Comparison of ENCODE assay signal across 8 cellular contexts in genomic region chr11:46346886-46347636, GRCh38. TPM values are rescaled to one million over a fixed set of nuclear protein-coding genes. Genes with fewer than 3 reads are reported as not detected.
DNase-seq lines count a peak whose midpoint lies in the region; ATAC-seq and TF ChIP-seq lines count a peak whose summit lies in the region.

A gene with protein sequence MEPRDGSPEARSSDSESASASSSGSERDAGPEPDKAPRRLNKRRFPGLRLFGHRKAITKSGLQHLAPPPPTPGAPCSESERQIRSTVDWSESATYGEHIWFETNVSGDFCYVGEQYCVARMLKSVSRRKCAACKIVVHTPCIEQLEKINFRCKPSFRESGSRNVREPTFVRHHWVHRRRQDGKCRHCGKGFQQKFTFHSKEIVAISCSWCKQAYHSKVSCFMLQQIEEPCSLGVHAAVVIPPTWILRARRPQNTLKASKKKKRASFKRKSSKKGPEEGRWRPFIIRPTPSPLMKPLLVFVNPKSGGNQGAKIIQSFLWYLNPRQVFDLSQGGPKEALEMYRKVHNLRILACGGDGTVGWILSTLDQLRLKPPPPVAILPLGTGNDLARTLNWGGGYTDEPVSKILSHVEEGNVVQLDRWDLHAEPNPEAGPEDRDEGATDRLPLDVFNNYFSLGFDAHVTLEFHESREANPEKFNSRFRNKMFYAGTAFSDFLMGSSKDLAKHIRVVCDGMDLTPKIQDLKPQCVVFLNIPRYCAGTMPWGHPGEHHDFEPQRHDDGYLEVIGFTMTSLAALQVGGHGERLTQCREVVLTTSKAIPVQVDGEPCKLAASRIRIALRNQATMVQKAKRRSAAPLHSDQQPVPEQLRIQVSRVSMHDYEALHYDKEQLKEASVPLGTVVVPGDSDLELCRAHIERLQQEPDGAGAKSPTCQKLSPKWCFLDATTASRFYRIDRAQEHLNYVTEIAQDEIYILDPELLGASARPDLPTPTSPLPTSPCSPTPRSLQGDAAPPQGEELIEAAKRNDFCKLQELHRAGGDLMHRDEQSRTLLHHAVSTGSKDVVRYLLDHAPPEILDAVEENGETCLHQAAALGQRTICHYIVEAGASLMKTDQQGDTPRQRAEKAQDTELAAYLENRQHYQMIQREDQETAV (plus strand): TSS chr11:46347463. CDS start chr11:46347660, 197 bp downstream.

- no peaks in the 10 kb centered on the region for H3K27me3 ChIP-seq in lower lobe of right lung (ENCODE audit: low read depth)

- H3K36me3 ChIP-seq in lower lobe of right lung = peaks cover 5% of the 10 kb centered on the region

- H3K27ac Mint-ChIP-seq in activated CD8-positive, alpha-beta T cell treated with anti-CD3 and anti-CD28 coated beads for 36 hours = peak within 1 kb of the TSS; percentile 94

- H3K4me1 Mint-ChIP-seq in activated CD8-positive, alpha-beta T cell treated with anti-CD3 and anti-CD28 coated beads for 36 hours (ENCODE audit: low read depth) = peaks cover 71% of the 10 kb centered on the region

- TF ChIP-seq CTCF in activated CD8-positive, alpha-beta T cell treated with anti-CD3 and anti-CD28 coated beads for 36 hours (IDR thresholded peaks at IDR 0.05) = peak; percentile 72
- peak; percentile 75 for TF ChIP-seq CTCF in lower lobe of right lung (IDR thresholded peaks at IDR 0.05)

- DNase-seq in Ammon's horn (ENCODE audit: low spot score) (peak; percentile 91), NCI-H774 (lab: John Stamatoyannopoulos, UW) (peak; percentile 84), ecto neural progenitor cell (ENCODE audit: low spot score) (peak; percentile 93), lower lobe of right lung (peak; percentile 92)
- peak; percentile 85 for DNase-seq in activated CD8-positive, alpha-beta T cell treated with anti-CD3 and anti-CD28 coated beads for 36 hours
- peak; percentile 66 to 85 (median 83) for DNase-seq in stimulated activated CD4-positive, alpha-beta T cell treated with anti-CD3 and anti-CD28 coated beads, TNF-alpha, amount 100 ng/mL, for 24 hours (ENCODE audit: low read depth in 3 of 3)

- peak within 1 kb of the TSS; percentile 75 for H3K4me3 ChIP-seq in lower lobe of right lung

- intact Hi-C loops in activated CD8-positive, alpha-beta T cell treated with anti-CD3 and anti-CD28 coated beads for 36 hours (cut with micrococcal nuclease) = no loop called here
- intact Hi-C loops in lower lobe of right lung (cut with DNase I) = no loop called here

- peaks cover 7% of the 10 kb centered on the region for H3K36me3 Mint-ChIP-seq in activated CD8-positive, alpha-beta T cell treated with anti-CD3 and anti-CD28 coated beads for 36 hours (ENCODE audit: low read depth)

- POLR2A ChIA-PET in activated CD8-positive, alpha-beta T cell treated with anti-CD3 and anti-CD28 coated beads for 36 hours (lab: Charles Lee) = interaction anchor here (2.3 to 8.2 kb wide), 3 partner anchors 10 to 17 kb away, joined by 9 to 135 read pairs (median 24); no protein-coding TSS in a partner anchor

- CTCF ChIA-PET in activated CD8-positive, alpha-beta T cell treated with anti-CD3 and anti-CD28 coated beads for 36 hours (lab: Charles Lee) = interaction anchor here (0.7 to 20.2 kb wide), 8 partner anchors 8 to 213 kb away, joined by 3 to 480 read pairs (median 4); no protein-coding TSS in a partner anchor

- H3K9me3 Mint-ChIP-seq in activated CD8-positive, alpha-beta T cell treated with anti-CD3 and anti-CD28 coated beads for 36 hours = no peaks in the 10 kb centered on the region

- H3K4me1 ChIP-seq in lower lobe of right lung = peaks cover 81% of the 10 kb centered on the region

- H3K27me3 Mint-ChIP-seq in activated CD8-positive, alpha-beta T cell treated with anti-CD3 and anti-CD28 coated beads for 36 hours = no peaks in the 10 kb centered on the region

- in situ Hi-C loops in GM18951 (cut with MboI; ENCODE audit: low sequenced_read_pairs, unreplicated experiment) = no loop called here

- H3K4me3 Mint-ChIP-seq in activated CD8-positive, alpha-beta T cell treated with anti-CD3 and anti-CD28 coated beads for 36 hours = peak within 1 kb of the TSS; percentile 89

- ATAC-seq in HG03175 (IDR thresholded peaks at IDR 0.05; ENCODE audit: unreplicated experiment) (peak; percentile 66), lower lobe of right lung (peak; percentile 92 to 95)
- ATAC-seq in activated CD8-positive, alpha-beta T cell treated with anti-CD3 and anti-CD28 coated beads for 36 hours = peak; percentile 78

- no peaks in the 10 kb centered on the region for H3K9me3 ChIP-seq in lower lobe of right lung

- peak within 1 kb of the TSS; percentile 88 for H3K27ac ChIP-seq in lower lobe of right lung

- peak; percentile 75 for TF ChIP-seq POLR2A in GM18951 (IDR thresholded peaks at IDR 0.05; ENCODE audit: extremely low read depth, insufficient read depth, insufficient read length)

RNA-seq across cellular contexts. Expression of the gene that starts here (rescaled TPM):
- 10 to 100 TPM; 94.4 to 94.9 TPM for total RNA-seq in activated CD8-positive, alpha-beta T cell treated with anti-CD3 and anti-CD28 coated beads for 36 hours
- 55.3 TPM for total RNA-seq in lower lobe of right lung

Comparison
In these comparisons a context has a peak if more than half of its experiments do, and no peak if none do; other contexts are left out.
1. Peak in every context shown above with its lines: DNase-seq, ATAC-seq, H3K4me3 ChIP-seq and H3K27ac ChIP-seq.